In the genomic region with DNA sequence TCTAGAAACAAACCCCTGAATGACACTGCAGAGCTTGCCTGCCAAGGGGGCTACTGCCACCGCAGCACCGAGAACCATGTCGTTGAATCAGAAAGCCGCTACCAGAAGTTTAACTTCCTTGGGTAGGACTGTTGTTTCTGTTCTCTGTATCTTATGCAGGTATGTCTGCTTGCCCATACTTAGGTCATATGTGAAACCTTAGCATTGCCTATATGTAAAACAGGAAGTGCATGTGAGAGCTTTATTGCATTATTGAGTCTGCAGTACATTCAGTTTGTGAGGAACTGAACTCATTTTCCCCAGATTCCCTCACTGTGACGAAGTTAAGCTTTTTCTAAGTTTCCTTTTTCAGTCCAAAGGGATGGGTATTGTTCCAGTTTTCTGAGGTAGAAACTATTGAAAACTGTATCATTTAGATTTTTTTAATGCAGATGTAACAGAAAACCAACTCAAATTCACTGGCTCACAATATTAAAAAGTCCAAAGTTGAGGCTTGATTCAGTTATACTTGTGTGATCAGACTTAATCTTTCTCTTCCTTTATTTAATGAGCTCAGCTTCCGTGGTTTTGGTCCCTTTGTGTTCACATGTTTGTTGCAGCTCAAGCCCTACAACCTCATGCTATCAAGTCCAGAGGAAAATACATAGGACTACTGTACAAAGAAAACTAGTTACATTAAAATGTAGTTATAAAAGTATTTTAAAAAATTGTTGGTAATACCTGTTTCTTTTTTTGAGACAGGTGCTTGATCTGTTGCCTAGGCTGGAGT, we compare ENCODE assay signal across 8 cellular contexts. TPM values are rescaled to one million over a fixed set of nuclear protein-coding genes. Genes with fewer than 3 reads are reported as not detected.
DNase-seq lines count a peak whose midpoint lies in the region; ATAC-seq and TF ChIP-seq lines count a peak whose summit lies in the region.

No MANE protein-coding gene starts in this region.

- in situ Hi-C loops in gastrocnemius medialis (cut with MboI; ENCODE audit: low sequenced_read_pairs in 4 of 4) = loop anchor here in 1 of 4 donors (10.0 kb wide), 1 partner anchor 127 kb away; no protein-coding TSS in a partner anchor

- H3K36me3 ChIP-seq in gastrocnemius medialis = no peaks in the 10 kb centered on the region

- TF ChIP-seq CTCF in gastrocnemius medialis (IDR thresholded peaks at IDR 0.05 in 4 of 5, conservative IDR thresholded peaks at IDR 0.05 in 1 of 5) (no peak), omental fat pad (IDR thresholded peaks at IDR 0.05) (no peak)

- H3K4me1 ChIP-seq in gastrocnemius medialis = peaks cover 62 to 68% of the 10 kb centered on the region in 2 donors

- peak; percentile 17 for DNase-seq in activated CD4-positive, alpha-beta T cell treated with anti-CD3 and anti-CD28 coated beads for 48 hours
- no peak for DNase-seq in activated CD4-positive, alpha-beta T cell treated with anti-CD3 and anti-CD28 coated beads for 4 hours
- DNase-seq in SIG-M5 treated with dmso at 0.1 percent for 504 hours (lab: John Stamatoyannopoulos, UW; ENCODE audit: unreplicated experiment) (peak; percentile 64), gastrocnemius medialis (no peak), kidney glomerular epithelial cell (lab: John Stamatoyannopoulos, UW) (no peak), NCI-H1092 treated with DMSO at 0.1 percent for 48 hours (lab: John Stamatoyannopoulos, UW) (no peak), omental fat pad (ENCODE audit: low spot score) (no peak)

- TF ChIP-seq POLR2A in gastrocnemius medialis (IDR thresholded peaks at IDR 0.05) = no peak

- no peaks in the 10 kb centered on the region for H3K9me3 ChIP-seq in gastrocnemius medialis

- intact Hi-C loops in gastrocnemius medialis (cut with DNase I; ENCODE audit: low total_unique reads) = loop anchor here (10.0 kb wide), 2 partner anchors 407 to 583 kb away; no protein-coding TSS in a partner anchor

- ATAC-seq in HG02943 (IDR thresholded peaks at IDR 0.05; ENCODE audit: low read depth, unreplicated experiment) (peak; percentile 92), gastrocnemius medialis (no peak), omental fat pad (ENCODE audit: low FRiP score) (no peak)

- peak overlapping the region; percentile 42 to 99 (median 78) for H3K27ac ChIP-seq in gastrocnemius medialis

- no peaks in the 10 kb centered on the region for H3K27me3 ChIP-seq in gastrocnemius medialis

- H3K4me3 ChIP-seq in gastrocnemius medialis = no peak overlapping the region

RNA-seq across cellular contexts. Expression of a gene that starts 6.9 kb away (rescaled TPM):
- total RNA-seq in gastrocnemius medialis (10 to 100 TPM; 26.2 to 55.9 (median 40.7) TPM), omental fat pad (10 to 100 TPM; 17.3 to 23.3 (median 18.7) TPM)

Comparison
In these comparisons a context has a peak if more than half of its experiments do, and no peak if none do; other contexts are left out.
1. DNase-seq: peak in activated CD4-positive, alpha-beta T cell treated with anti-CD3 and anti-CD28 coated beads for 48 hours (single experiment) and SIG-M5 treated with dmso at 0.1 percent for 504 hours (single experiment); none in activated CD4-positive, alpha-beta T cell treated with anti-CD3 and anti-CD28 coated beads for 4 hours (0 of 2), gastrocnemius medialis (0 of 2), kidney glomerular epithelial cell (single experiment), NCI-H1092 treated with DMSO at 0.1 percent for 48 hours (single experiment) and omental fat pad (single experiment).